In genomic region chr4:176195184-176195978, GRCh38 we compare ENCODE assay signal across 8 cellular contexts. TPM values are rescaled to one million over a fixed set of nuclear protein-coding genes. Genes with fewer than 3 reads are reported as not detected.
DNase-seq lines count a peak whose midpoint lies in the region; ATAC-seq and TF ChIP-seq lines count a peak whose summit lies in the region.

Gene SPATA4 (minus strand): TSS chr4:176195585. CDS start chr4:176195562, 23 bp downstream.

- peaks cover 34% of the 10 kb centered on the region for H3K4me1 Mint-ChIP-seq in activated naive CD4-positive, alpha-beta T cell treated with anti-CD3 and anti-CD28 coated beads, Interleukin-2, amount 50 U/mL, for 24 hours

- H3K4me3 ChIP-seq in SK-N-SH (ENCODE audit: low read depth in 2 of 2, low read length in 1 of 2), result peak within 1 kb of the TSS; percentile 61 to 77

- no peak; a peak in 1 of 4 replicates for TF ChIP-seq EP300 in SK-N-SH (IDR thresholded peaks at IDR 0.05; ENCODE audit: borderline replicate concordance in 1 of 2, low read depth in 1 of 2, low read length in 1 of 2)

- 2% methylated on average over 20 of the region's 45 CpGs for WGBS in SK-N-SH (ENCODE audit: low lambda C conversion rate)

- H3K27ac ChIP-seq in SK-N-SH (ENCODE audit: low read depth in 2 of 2, low read length in 1 of 2) (peak within 1 kb of the TSS; percentile 70 to 73), substantia nigra (ENCODE audit: low read depth, low read length, poor library complexity, severe bottlenecking) (peak within 1 kb of the TSS; percentile 66)

- H3K9ac ChIP-seq in SK-N-SH, result peak within 1 kb of the TSS; percentile 71

- no peaks in the 10 kb centered on the region for H3K27me3 ChIP-seq in SK-N-SH (ENCODE audit: insufficient read depth)

- no peaks in the 10 kb centered on the region for H3K79me2 ChIP-seq in SK-N-SH (ENCODE audit: insufficient read depth)

- H3K4me2 ChIP-seq in SK-N-SH, result peak within 1 kb of the TSS; percentile 90

- H3K36me3 Mint-ChIP-seq in activated naive CD4-positive, alpha-beta T cell treated with anti-CD3 and anti-CD28 coated beads, Interleukin-2, amount 50 U/mL, for 24 hours, result peaks cover 2% of the 10 kb centered on the region

- peak within 1 kb of the TSS; percentile 98 for H2AFZ ChIP-seq in SK-N-SH (ENCODE audit: low read depth)

- H3K4me1 ChIP-seq in SK-N-SH (ENCODE audit: control insufficient read depth in 1 of 2, insufficient read depth in 2 of 2, low read depth in 1 of 2, low read length in 1 of 2), result peaks cover 12% of the 10 kb centered on the region in 2 experiments; a peak in 3 of 4 replicates

- ATAC-seq in HG02610 (IDR thresholded peaks at IDR 0.05; ENCODE audit: unreplicated experiment), result peak; percentile 99

- POLR2A ChIA-PET in SK-N-SH (lab: Yijun Ruan, JAX), result interaction anchor here (1.3 kb wide), 2 partner anchors 44 to 126 kb away, joined by 3 to 4 read pairs; no protein-coding TSS in a partner anchor

- H3K9me3 Mint-ChIP-seq in activated naive CD4-positive, alpha-beta T cell treated with anti-CD3 and anti-CD28 coated beads, Interleukin-2, amount 50 U/mL, for 24 hours, result peaks cover 14% of the 10 kb centered on the region

- DNase-seq in GM03348 (ENCODE audit: low spot score) (peak; percentile 96), NCI-H1092 (lab: John Stamatoyannopoulos, UW) (peak; percentile 90), SK-N-SH (peak; percentile 93), germinal center (ENCODE audit: low spot score) (peak; percentile 95), non-pigmented ciliary epithelial cell (ENCODE audit: low read depth) (peak; percentile 56), substantia nigra (lab: John Stamatoyannopoulos, UW) (peak; percentile 36 to 96 (median 89))

- TF ChIP-seq RAD21 in SK-N-SH (IDR thresholded peaks at IDR 0.05; ENCODE audit: low read length), result no peak

- peaks cover 33% of the 10 kb centered on the region for H3F3A ChIP-seq in SK-N-SH (replicated peaks; ENCODE audit: insufficient read depth)

- H3K9me2 ChIP-seq in SK-N-SH, result no peaks in the 10 kb centered on the region

- no peaks in the 10 kb centered on the region for H3K9me3 ChIP-seq in SK-N-SH

- peak within 1 kb of the TSS; percentile 93 for H3K27ac Mint-ChIP-seq in activated naive CD4-positive, alpha-beta T cell treated with anti-CD3 and anti-CD28 coated beads, Interleukin-2, amount 50 U/mL, for 24 hours

- H3K36me3 ChIP-seq in SK-N-SH (replicated peaks in 1 of 2; ENCODE audit: control insufficient read depth in 1 of 2, insufficient read depth in 2 of 2, low read length in 1 of 2), result no peaks in the 10 kb centered on the region

- CTCF ChIA-PET in SK-N-SH (lab: Yijun Ruan, JAX), result interaction anchor here (0.8 to 0.9 kb wide), 2 partner anchors 24 to 42 kb away, joined by 3 read pairs; no protein-coding TSS in a partner anchor

- peak within 1 kb of the TSS; percentile 92 for H3K4me3 Mint-ChIP-seq in activated naive CD4-positive, alpha-beta T cell treated with anti-CD3 and anti-CD28 coated beads, Interleukin-2, amount 50 U/mL, for 24 hours

- H4K20me1 ChIP-seq in SK-N-SH (ENCODE audit: insufficient read depth), result no peaks in the 10 kb centered on the region

- no peak for TF ChIP-seq CTCF in SK-N-SH (IDR thresholded peaks at IDR 0.05)

- peaks cover 6% of the 10 kb centered on the region for H3K27me3 Mint-ChIP-seq in activated naive CD4-positive, alpha-beta T cell treated with anti-CD3 and anti-CD28 coated beads, Interleukin-2, amount 50 U/mL, for 24 hours

TF ChIP-seq in SK-N-SH, 30 proteins besides CTCF, POLR2A, EP300 and RAD21 (continues in another document):
- TF ChIP-seq SIN3A (IDR thresholded peaks at IDR 0.05; ENCODE audit: borderline replicate concordance, low read depth, low read length) (peak; percentile 94), POLR2AphosphoS5 (IDR thresholded peaks at IDR 0.05; ENCODE audit: low read depth, low read length) (peak; percentile 96), GATA2 (CRISPR knock-in tag; IDR thresholded peaks at IDR 0.05) (no peak), GABPA (IDR thresholded peaks at IDR 0.05; ENCODE audit: low read depth) (0 out of 2 replicates have a peak, but pooled peaks have one; percentile 36), TAF1 (IDR thresholded peaks at IDR 0.05; ENCODE audit: borderline replicate concordance, low read depth, low read length) (peak; percentile 89), EZH2phosphoT487 (IDR thresholded peaks at IDR 0.05; ENCODE audit: borderline replicate concordance, low read depth) (no peak), MAX (IDR thresholded peaks at IDR 0.05; ENCODE audit: low read depth) (peak; percentile 84; the same call in 1 of the 2 replicates), NRF1 (IDR thresholded peaks at IDR 0.05; ENCODE audit: low read depth, low read length) (peak; percentile 91), RXRA (IDR thresholded peaks at IDR 0.05; ENCODE audit: borderline replicate concordance, low read depth) (no peak), MEF2A (IDR thresholded peaks at IDR 0.05; ENCODE audit: borderline replicate concordance, low read depth) (no peak), MXI1 (IDR thresholded peaks at IDR 0.05; ENCODE audit: low read depth, low read length) (peak; percentile 93), NFIC (IDR thresholded peaks at IDR 0.05; ENCODE audit: borderline replicate concordance) (no peak), FOXM1 (IDR thresholded peaks at IDR 0.05; ENCODE audit: low read depth) (no peak), YY1 (IDR thresholded peaks at IDR 0.05; ENCODE audit: low read depth) (peak; percentile 96), TCF12 (IDR thresholded peaks at IDR 0.05) (no peak), FOXJ3 (CRISPR knock-in tag; IDR thresholded peaks at IDR 0.05) (no peak), SMC3 (IDR thresholded peaks at IDR 0.05; ENCODE audit: low read depth, low read length) (no peak), RCOR1 (IDR thresholded peaks at IDR 0.05; ENCODE audit: low read length) (no peak), CHD2 (IDR thresholded peaks at IDR 0.05; ENCODE audit: low read length, partially characterized antibody) (no peak), ELF1 (IDR thresholded peaks at IDR 0.05) (peak; percentile 94)
- TF ChIP-seq, protein P1, sequence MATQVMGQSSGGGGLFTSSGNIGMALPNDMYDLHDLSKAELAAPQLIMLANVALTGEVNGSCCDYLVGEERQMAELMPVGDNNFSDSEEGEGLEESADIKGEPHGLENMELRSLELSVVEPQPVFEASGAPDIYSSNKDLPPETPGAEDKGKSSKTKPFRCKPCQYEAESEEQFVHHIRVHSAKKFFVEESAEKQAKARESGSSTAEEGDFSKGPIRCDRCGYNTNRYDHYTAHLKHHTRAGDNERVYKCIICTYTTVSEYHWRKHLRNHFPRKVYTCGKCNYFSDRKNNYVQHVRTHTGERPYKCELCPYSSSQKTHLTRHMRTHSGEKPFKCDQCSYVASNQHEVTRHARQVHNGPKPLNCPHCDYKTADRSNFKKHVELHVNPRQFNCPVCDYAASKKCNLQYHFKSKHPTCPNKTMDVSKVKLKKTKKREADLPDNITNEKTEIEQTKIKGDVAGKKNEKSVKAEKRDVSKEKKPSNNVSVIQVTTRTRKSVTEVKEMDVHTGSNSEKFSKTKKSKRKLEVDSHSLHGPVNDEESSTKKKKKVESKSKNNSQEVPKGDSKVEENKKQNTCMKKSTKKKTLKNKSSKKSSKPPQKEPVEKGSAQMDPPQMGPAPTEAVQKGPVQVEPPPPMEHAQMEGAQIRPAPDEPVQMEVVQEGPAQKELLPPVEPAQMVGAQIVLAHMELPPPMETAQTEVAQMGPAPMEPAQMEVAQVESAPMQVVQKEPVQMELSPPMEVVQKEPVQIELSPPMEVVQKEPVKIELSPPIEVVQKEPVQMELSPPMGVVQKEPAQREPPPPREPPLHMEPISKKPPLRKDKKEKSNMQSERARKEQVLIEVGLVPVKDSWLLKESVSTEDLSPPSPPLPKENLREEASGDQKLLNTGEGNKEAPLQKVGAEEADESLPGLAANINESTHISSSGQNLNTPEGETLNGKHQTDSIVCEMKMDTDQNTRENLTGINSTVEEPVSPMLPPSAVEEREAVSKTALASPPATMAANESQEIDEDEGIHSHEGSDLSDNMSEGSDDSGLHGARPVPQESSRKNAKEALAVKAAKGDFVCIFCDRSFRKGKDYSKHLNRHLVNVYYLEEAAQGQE (IDR thresholded peaks at IDR 0.05; ENCODE audit: low read depth, low read length), result 0 out of 2 replicates have a peak, but pooled peaks have one; percentile 52
- TF ChIP-seq, protein P2, sequence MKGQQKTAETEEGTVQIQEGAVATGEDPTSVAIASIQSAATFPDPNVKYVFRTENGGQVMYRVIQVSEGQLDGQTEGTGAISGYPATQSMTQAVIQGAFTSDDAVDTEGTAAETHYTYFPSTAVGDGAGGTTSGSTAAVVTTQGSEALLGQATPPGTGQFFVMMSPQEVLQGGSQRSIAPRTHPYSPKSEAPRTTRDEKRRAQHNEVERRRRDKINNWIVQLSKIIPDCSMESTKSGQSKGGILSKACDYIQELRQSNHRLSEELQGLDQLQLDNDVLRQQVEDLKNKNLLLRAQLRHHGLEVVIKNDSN (IDR thresholded peaks at IDR 0.05; ENCODE audit: borderline replicate concordance, low read depth), result peak; percentile 53; the same call in 1 of the 2 replicates
- TF ChIP-seq, protein P3, sequence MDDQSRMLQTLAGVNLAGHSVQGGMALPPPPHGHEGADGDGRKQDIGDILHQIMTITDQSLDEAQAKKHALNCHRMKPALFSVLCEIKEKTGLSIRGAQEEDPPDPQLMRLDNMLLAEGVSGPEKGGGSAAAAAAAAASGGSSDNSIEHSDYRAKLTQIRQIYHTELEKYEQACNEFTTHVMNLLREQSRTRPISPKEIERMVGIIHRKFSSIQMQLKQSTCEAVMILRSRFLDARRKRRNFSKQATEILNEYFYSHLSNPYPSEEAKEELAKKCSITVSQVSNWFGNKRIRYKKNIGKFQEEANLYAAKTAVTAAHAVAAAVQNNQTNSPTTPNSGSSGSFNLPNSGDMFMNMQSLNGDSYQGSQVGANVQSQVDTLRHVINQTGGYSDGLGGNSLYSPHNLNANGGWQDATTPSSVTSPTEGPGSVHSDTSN (IDR thresholded peaks at IDR 0.05), result no peak

RNA-seq across cellular contexts. Expression of gene SPATA4, which starts in this region (rescaled TPM):
- polyA plus RNA-seq in SK-N-SH (2012; rRNA removed), result 0.21 and 0.34 TPM in 2 replicates
- polyA plus RNA-seq in SK-N-SH (2012; cell fraction: cytosol; rRNA removed), result 0.17 and 0.23 TPM in 2 replicates
- polyA plus RNA-seq in SK-N-SH (2012; cell fraction: nucleus; rRNA removed), result 0.31 and 0.36 TPM in 2 replicates

Comparison
In these comparisons a context has a peak if more than half of its experiments do, and no peak if none do; other contexts are left out.
1. Peak in every context shown above with its lines: DNase-seq, ATAC-seq, H3K4me3 ChIP-seq and H3K27ac ChIP-seq.
2. Peak in DNase-seq, H3K4me3 ChIP-seq, H3K27ac ChIP-seq, H3K9ac ChIP-seq and H3K4me2 ChIP-seq in SK-N-SH; RNA of the gene not detected or under 1 TPM.